ENCODE assay signal across 12 cellular contexts in the genomic region with DNA sequence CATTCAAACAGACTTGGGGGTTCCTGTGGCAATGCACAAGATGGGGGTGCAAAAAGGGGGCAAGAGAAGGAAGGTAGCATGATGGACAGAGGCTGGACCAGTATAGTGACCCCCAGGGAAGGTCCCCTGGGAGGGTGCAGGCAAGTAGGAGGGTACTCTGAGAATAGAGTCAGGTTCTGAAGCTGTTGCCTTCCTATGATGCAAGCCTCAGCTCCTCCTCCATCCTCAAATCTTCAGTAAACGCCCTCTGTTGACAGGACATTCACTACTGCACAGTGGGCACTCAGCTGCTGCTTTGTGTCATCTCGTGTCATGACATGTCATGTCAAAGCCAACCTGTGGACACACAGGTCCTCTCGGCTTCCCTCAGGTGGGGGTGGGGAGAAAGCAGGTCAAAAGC. TPM values are rescaled to one million over a fixed set of nuclear protein-coding genes. Genes with fewer than 3 reads are reported as not detected.
DNase-seq lines count a peak whose midpoint lies in the region; ATAC-seq, FAIRE-seq and TF ChIP-seq lines count a peak whose summit lies in the region.
"Had no signal": no experiment of that assay in that cellular context is flagged by ENCODE, and none has a peak within 500 bp of the region (broad histone marks: within the 10 kb centered on the region; RNA-seq: fewer than 3 reads in every experiment).

No MANE protein-coding gene starts in this region.

- no peaks in the 10 kb centered on the region for H3K9me3 Mint-ChIP-seq in CD4-positive, alpha-beta memory T cell

- no peak overlapping the region for H2AFZ ChIP-seq in HCT116 (ENCODE audit: low read depth, low read length, poor library complexity, severe bottlenecking)

- RAD21 ChIA-PET in HCT116 (lab: Charles Lee; ENCODE audit: low non-redundant PET in 1 of 2, low total read pairs in 2 of 2, uncharacterized antibody in 2 of 2, unreplicated experiment in 2 of 2): no interaction called here

- TF ChIP-seq POLR2A in HCT116 (IDR thresholded peaks at IDR 0.05; ENCODE audit: borderline replicate concordance, extremely low read depth, insufficient read depth, insufficient read length): no peak

- peaks cover 85% of the 10 kb centered on the region for H3K36me3 ChIP-seq in BLaER1
- 0 out of 4 replicates have a peak, but pooled peaks cover 0 to 3% of the 10 kb centered on the region in 2 experiments for H3K36me3 ChIP-seq in HCT116 (ENCODE audit: control insufficient read depth in 1 of 2, insufficient read depth in 2 of 2, low read length in 2 of 2)
- H3K36me3 ChIP-seq in MG63: peaks cover 6% of the 10 kb centered on the region; the same call in 1 of the 2 replicates
- no peaks in the 10 kb centered on the region for H3K36me3 ChIP-seq in CD4-positive, alpha-beta memory T cell (ENCODE audit: insufficient read depth, low read length)

- 0 out of 2 replicates have a peak, but pooled peaks have one; percentile 10 for TF ChIP-seq RAD21 in HCT116 (IDR thresholded peaks at IDR 0.05; ENCODE audit: low read depth)

- H3K9me2 ChIP-seq in HCT116 (ENCODE audit: insufficient read depth): no peaks in the 10 kb centered on the region

- no peak for FAIRE-seq in D721Med (lab: Jason Lieb, UNC)
- FAIRE-seq: astrocyte had no signal

- H3K9me3 ChIP-seq in BLaER1 (no peaks in the 10 kb centered on the region), HCT116 (ENCODE audit: control insufficient read depth in 1 of 2, insufficient read depth in 1 of 2, low read depth in 1 of 2, low read length in 2 of 2) (no peaks in the 10 kb centered on the region), MG63 (no peaks in the 10 kb centered on the region)
- H3K9me3 ChIP-seq in CD4-positive, alpha-beta memory T cell (ENCODE audit: control insufficient read depth in 1 of 2, low read length in 2 of 2): no peaks in the 10 kb centered on the region

- CTCF ChIA-PET in HCT116 (lab: Charles Lee): interaction anchor here (1.0 kb wide), 1 partner anchor 9 kb away, joined by 3 read pairs; no protein-coding TSS in a partner anchor
- CTCF ChIA-PET in CD4-positive, alpha-beta memory T cell (lab: Charles Lee; ENCODE audit: partially characterized antibody): interaction anchor here (1.1 kb wide), 1 partner anchor 22 kb away, joined by 3 read pairs; no protein-coding TSS in a partner anchor

- intact Hi-C loops in HCT116 (cut with micrococcal nuclease): no loop called here
- intact Hi-C loops in CD4-positive, alpha-beta memory T cell (cut with micrococcal nuclease): no loop called here

- peaks cover 44% of the 10 kb centered on the region for H3K79me2 ChIP-seq in HCT116 (ENCODE audit: insufficient read depth, low read length)

- peaks cover 8 to 25% of the 10 kb centered on the region in 2 donors for H3K36me3 Mint-ChIP-seq in CD4-positive, alpha-beta memory T cell

- H3K27me3 ChIP-seq in BLaER1 (no peaks in the 10 kb centered on the region), HCT116 (ENCODE audit: insufficient read depth, low read length) (no peaks in the 10 kb centered on the region), foreskin keratinocyte (no peaks in the 10 kb centered on the region), MG63 (no peaks in the 10 kb centered on the region)
- H3K27me3 ChIP-seq in CD4-positive, alpha-beta memory T cell (ENCODE audit: insufficient read depth, low read length): no peaks in the 10 kb centered on the region

- H3K9ac ChIP-seq in BLaER1 (no peak overlapping the region), HCT116 (ENCODE audit: low read length) (no peak overlapping the region)

- H3K4me2 ChIP-seq in BLaER1: 0 out of 2 replicates have a peak overlapping the region, but pooled peaks have one; percentile 40
- H3K4me2 ChIP-seq in HCT116 (ENCODE audit: low read length): no peak overlapping the region

- H3K4me3 ChIP-seq in BLaER1 (no peak overlapping the region), HCT116 (replicated peaks in 1 of 2; ENCODE audit: low read depth in 1 of 2, low read length in 2 of 2) (no peak overlapping the region), MG63 (no peak overlapping the region)
- no peak overlapping the region for H3K4me3 ChIP-seq in CD4-positive, alpha-beta memory T cell (ENCODE audit: low read length in 2 of 2)

- H4K20me1 ChIP-seq in BLaER1 (peaks cover 94% of the 10 kb centered on the region), HCT116 (ENCODE audit: insufficient read depth) (no peaks in the 10 kb centered on the region; the same call in 1 of the 2 replicates)

- ATAC-seq in HCT116: peak; percentile 82
- peak; percentile 29 for ATAC-seq in foreskin keratinocyte
- ATAC-seq in GM19463 (IDR thresholded peaks at IDR 0.05; ENCODE audit: unreplicated experiment): no peak

- peaks cover 24% of the 10 kb centered on the region for H3K4me1 ChIP-seq in BLaER1
- peaks cover 0 to 3% of the 10 kb centered on the region in 2 experiments; a peak in 3 of 4 replicates for H3K4me1 ChIP-seq in HCT116 (ENCODE audit: control insufficient read depth in 1 of 2, insufficient read depth in 2 of 2, low read length in 2 of 2)
- H3K4me1 ChIP-seq in foreskin keratinocyte: peaks cover 6% of the 10 kb centered on the region
- peaks cover 8% of the 10 kb centered on the region for H3K4me1 ChIP-seq in CD4-positive, alpha-beta memory T cell (ENCODE audit: insufficient read depth, low read length)

- H3K4me3 Mint-ChIP-seq in CD4-positive, alpha-beta memory T cell: no peak overlapping the region

- peak overlapping the region in 2 of 7 donors; percentile 21 to 76 for H3K27ac Mint-ChIP-seq in CD4-positive, alpha-beta memory T cell

- no peak overlapping the region for H3K27ac ChIP-seq in BLaER1
- no peak overlapping the region for H3K27ac ChIP-seq in HCT116 (ENCODE audit: low read depth, low read length)
- no peak overlapping the region for H3K27ac ChIP-seq in foreskin keratinocyte
- no peak overlapping the region for H3K27ac ChIP-seq in CD4-positive, alpha-beta memory T cell (ENCODE audit: low read depth, low read length)

- TF ChIP-seq CTCF in HCT116 (IDR thresholded peaks at IDR 0.05 in 2 of 3, conservative IDR thresholded peaks at IDR 0.05 in 1 of 3; ENCODE audit: borderline replicate concordance in 1 of 3, insufficient read depth in 1 of 3, low read depth in 2 of 3, low read length in 2 of 3): peak in 2 of 3 experiments; percentile 7 to 17; a peak in 1 of 6 replicates
- peak; percentile 47 for TF ChIP-seq CTCF in foreskin keratinocyte (conservative IDR thresholded peaks at IDR 0.05)
- TF ChIP-seq CTCF in D721Med (IDR thresholded peaks at IDR 0.05; ENCODE audit: insufficient read depth, missing control alignments): no peak

- DNase-seq in HCT116 (ENCODE audit: low read depth, low spot score) (peak; percentile 27), SIG-M5 treated with dmso at 0.1 percent for 504 hours (lab: John Stamatoyannopoulos, UW; ENCODE audit: unreplicated experiment) (peak; percentile 71), foreskin keratinocyte (peak in 1 of 2 donors; percentile 53), MG63 (no peak), D721Med (ENCODE audit: insufficient read length, low spot score) (no peak)
- no peak for DNase-seq in CD4-positive, alpha-beta memory T cell
- DNase-seq: activated CD4-positive, alpha-beta T cell treated with anti-CD3 and anti-CD28 coated beads for 4 hours; DMS79 treated with DMSO at 0.1 percent for 48 hours; foreskin melanocyte had no signal

- peaks cover 20 to 46% (median 32%) of the 10 kb centered on the region in 4 donors for H3K4me1 Mint-ChIP-seq in CD4-positive, alpha-beta memory T cell

- POLR2A ChIA-PET in HCT116 (lab: Charles Lee): no interaction called here
- POLR2A ChIA-PET in CD4-positive, alpha-beta memory T cell (lab: Charles Lee; ENCODE audit: partially characterized antibody): no interaction called here

- BruUV-seq in HCT116 (replicated peaks; lab: Mats Ljungman, UMichigan): no TSS peak

- no peaks in the 10 kb centered on the region for H3K27me3 Mint-ChIP-seq in CD4-positive, alpha-beta memory T cell

TF ChIP-seq in HCT116, 20 proteins besides CTCF, POLR2A, EP300 and RAD21:
- TF ChIP-seq EZH2 (IDR thresholded peaks at IDR 0.05): no peak
- no peak for TF ChIP-seq FOSL1 (IDR thresholded peaks at IDR 0.05; ENCODE audit: low read depth)
- no peak for TF ChIP-seq MAX (IDR thresholded peaks at IDR 0.05)
- no peak for TF ChIP-seq POLR2AphosphoS5 (IDR thresholded peaks at IDR 0.05; ENCODE audit: low read depth, low read length)
- TF ChIP-seq ATF3 (IDR thresholded peaks at IDR 0.05): no peak
- no peak for TF ChIP-seq ZNF274 (IDR thresholded peaks at IDR 0.05; ENCODE audit: low read depth, low read length)
- TF ChIP-seq CEBPB (IDR thresholded peaks at IDR 0.05; ENCODE audit: low read depth): 0 out of 2 replicates have a peak, but pooled peaks have one; percentile 9
- peak; percentile 42; the same call in 1 of the 2 replicates for TF ChIP-seq SIN3A (IDR thresholded peaks at IDR 0.05; ENCODE audit: low read depth)
- TF ChIP-seq ELF1 (IDR thresholded peaks at IDR 0.05; ENCODE audit: borderline replicate concordance, low read depth): no peak
TF ChIP-seq in HCT116: peak in this region for 2.

RNA-seq across cellular contexts. Expression of gene SDCBP2, which starts 5.8 kb away (rescaled TPM):
- total RNA-seq in HCT116 (2021; ENCODE audit: unreplicated experiment) (3.4 TPM), foreskin keratinocyte (2.9 and 5.3 TPM in 2 replicates)
- polyA plus RNA-seq in HCT116 (2012): 3.0 and 3.9 TPM in 2 replicates
- polyA plus RNA-seq in foreskin keratinocyte: 3.8 and 6.3 TPM in 2 replicates
- total RNA-seq in MG63 (2014; rRNA removed; shearing (Covaris generic); ENCODE audit: low replicate concordance): 4.9 TPM in 1 of 2 replicates, not detected in the other
- under 1 TPM; 0.61 to 0.94 TPM for total RNA-seq in CD4-positive, alpha-beta memory T cell
- 1 to 10 TPM; 1.5 to 2.2 TPM for polyA plus RNA-seq in CD4-positive, alpha-beta memory T cell

RNA-seq across cellular contexts. Expression of gene FKBP1A, which starts 58.1 kb away (rescaled TPM):
- total RNA-seq in HCT116 (2021; ENCODE audit: unreplicated experiment) (259 TPM), foreskin keratinocyte (316 and 364 TPM in 2 replicates)
- polyA plus RNA-seq in HCT116 (2012): 302 and 317 TPM in 2 replicates
- polyA plus RNA-seq in foreskin keratinocyte: 526 and 553 TPM in 2 replicates
- total RNA-seq in MG63 (2014; rRNA removed; shearing (Covaris generic); ENCODE audit: low replicate concordance): 146 TPM in 2 replicates
- total RNA-seq in CD4-positive, alpha-beta memory T cell: 10 to 100 TPM; 77.8 to 86.4 TPM
- 10 to 100 TPM; 47.0 to 62.2 TPM for polyA plus RNA-seq in CD4-positive, alpha-beta memory T cell

Comparison
In these comparisons a context has a peak if more than half of its experiments do, and no peak if none do; other contexts are left out.
1. DNase-seq: peak in HCT116 (single experiment) and SIG-M5 treated with dmso at 0.1 percent for 504 hours (single experiment); none in MG63 (single experiment), CD4-positive, alpha-beta memory T cell (0 of 5) and D721Med (single experiment).